Comparison of ENCODE assay signal across 17 cellular contexts in genomic region chr4:7787681-7788141, GRCh38.
"Had no signal": no experiment of that assay in that cellular context is flagged by ENCODE, and none has a peak within 500 bp of the region (broad histone marks: within the 10 kb centered on the region; RNA-seq: fewer than 3 reads in every experiment).

No MANE protein-coding gene starts in this region.

- ATAC-seq: left cardiac atrium had no signal

- DNase-seq: cortex of kidney; effector CD8-positive, alpha-beta T cell; foreskin melanocyte; kidney; left cardiac atrium; left ventricle myocardium inferior; mesendoderm; naive B cell; small intestine; stimulated activated CD4-positive, alpha-beta T cell treated with anti-CD3 and anti-CD28 coated beads, Interleukin-2, amount 100 ng/mL, for 48 hours; testis; transverse colon had no signal

- H3K27ac ChIP-seq: hepatocyte, neutrophil, testis, transverse colon had no signal

- H3K27me3 ChIP-seq: dorsolateral prefrontal cortex, hepatocyte, neutrophil, testis, transverse colon had no signal

- H3K9me3 ChIP-seq: left ventricle myocardium inferior, neutrophil, testis, transverse colon had no signal

- H3K9me3 Mint-ChIP-seq: nephron; stimulated activated naive CD8-positive, alpha-beta T cell treated with anti-CD3 and anti-CD28 coated beads, Interleukin-15, Interleukin-2, amounts not matched to agents 100 ng/mL and 50 ng/mL, for 24 hours had no signal

- H2AFZ ChIP-seq: hepatocyte had no signal

- H3K79me2 ChIP-seq: hepatocyte had no signal

- H3K4me2 ChIP-seq: hepatocyte had no signal

- FAIRE-seq: kidney, small intestine had no signal

- H3K4me3 Mint-ChIP-seq: naive B cell; nephron; stimulated activated naive CD8-positive, alpha-beta T cell treated with anti-CD3 and anti-CD28 coated beads, Interleukin-15, Interleukin-2, amounts not matched to agents 100 ng/mL and 50 ng/mL, for 24 hours had no signal

- H3K27me3 Mint-ChIP-seq: stimulated activated naive CD8-positive, alpha-beta T cell treated with anti-CD3 and anti-CD28 coated beads, Interleukin-15, Interleukin-2, amounts not matched to agents 100 ng/mL and 50 ng/mL, for 24 hours had no signal

- H3K4me3 ChIP-seq: hepatocyte, left ventricle myocardium inferior, transverse colon had no signal

- H3K27ac Mint-ChIP-seq: naive B cell; nephron; stimulated activated naive CD8-positive, alpha-beta T cell treated with anti-CD3 and anti-CD28 coated beads, Interleukin-15, Interleukin-2, amounts not matched to agents 100 ng/mL and 50 ng/mL, for 24 hours had no signal

- H3K36me3 Mint-ChIP-seq: naive B cell had no signal
